In genomic region chr15:29859293-29859692, GRCh38 we compare ENCODE assay signal across 19 cellular contexts. TPM values are rescaled to one million over a fixed set of nuclear protein-coding genes. Genes with fewer than 3 reads are reported as not detected.
"Had no signal": no experiment of that assay in that cellular context is flagged by ENCODE, and none has a peak within 500 bp of the region (broad histone marks: within the 10 kb centered on the region; RNA-seq: fewer than 3 reads in every experiment).

No MANE protein-coding gene starts in this region.

- H3K27me3 ChIP-seq: ascending aorta, cardiac muscle cell, transverse colon had no signal

- H3K9me3 ChIP-seq: ascending aorta, transverse colon had no signal

- H3K36me3 ChIP-seq: ascending aorta, cardiac muscle cell, transverse colon had no signal

- DNase-seq: activated CD4-positive, alpha-beta T cell treated with anti-CD3 and anti-CD28 coated beads, Interleukin-2, amount 50 U/mL, for 4 hours; activated CD4-positive, CD25-positive, alpha-beta regulatory T cell treated with anti-CD3 and anti-CD28 coated beads, Interleukin-2, amount 50 U/mL, for 72 hours; activated CD8-positive, alpha-beta memory T cell treated with anti-CD3 and anti-CD28 coated beads, Interleukin-2, amount 10 ng/mL, durations not matched to agents 7 days and 5 days; activated naive CD4-positive, alpha-beta T cell treated with anti-CD3 and anti-CD28 coated beads, Interleukin-2, amount 10 ng/mL, durations not matched to agents 7 days and 5 days; activated T-cell treated with anti-CD3 and anti-CD28 coated beads, Interleukin-2, amount 50 U/mL, for 1 hour; immature natural killer cell; left colon; mesendoderm; small intestine; stimulated activated CD4-positive, alpha-beta T cell treated with anti-CD3 and anti-CD28 coated beads, Interleukin-4, amount 100 ng/mL, for 24 hours; stimulated activated naive CD4-positive, alpha-beta T cell; T-helper 9 cell; transverse colon had no signal

- FAIRE-seq: colon, endometrium, small intestine had no signal

- H3K4me1 ChIP-seq: ascending aorta, transverse colon had no signal

- H3K27ac ChIP-seq: ascending aorta, transverse colon had no signal

- ATAC-seq: activated CD8-positive, alpha-beta memory T cell treated with anti-CD3 and anti-CD28 coated beads, Interleukin-2, amount 10 ng/mL, durations not matched to agents 7 days and 5 days; esophagus mucosa; left colon; natural killer cell treated with Interleukin-12 subunit alpha and Interleukin-12 subunit beta and Interleukin-15 and Interleukin-18, amount 100 ng/mL, for 72 hours had no signal

- H3K4me3 ChIP-seq: ascending aorta, cardiac muscle cell, transverse colon had no signal

RNA-seq across cellular contexts. Expression of gene TJP1, which starts 37.0 kb away (rescaled TPM):
- total RNA-seq: activated CD8-positive, alpha-beta memory T cell treated with anti-CD3 and anti-CD28 coated beads, Interleukin-2, amount 10 ng/mL, durations not matched to agents 7 days and 5 days had no signal
- polyA plus RNA-seq: immature natural killer cell had no signal
